6 cellular contexts compared by ENCODE assay signal in the genomic region with DNA sequence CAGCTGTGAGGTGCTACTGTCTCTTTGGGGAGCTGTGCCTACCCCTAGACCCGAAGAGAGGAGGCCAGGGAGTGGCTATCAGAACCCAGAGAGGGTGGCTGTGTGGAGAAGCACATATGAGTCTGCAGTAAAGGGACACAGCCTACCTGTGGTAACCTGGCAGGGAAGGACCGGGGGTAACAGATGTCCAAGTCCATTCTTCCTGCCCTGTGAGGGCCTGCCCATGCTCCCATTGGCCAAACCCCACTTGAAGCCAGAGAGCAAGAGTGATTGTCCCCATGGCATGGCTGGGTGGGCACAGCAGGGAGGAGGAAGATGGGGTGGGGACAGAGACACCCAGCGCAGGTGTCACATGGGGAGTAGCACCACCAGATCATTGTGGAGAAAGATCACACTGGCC.
"Had no signal": no experiment of that assay in that cellular context is flagged by ENCODE, and none has a peak within 500 bp of the region (broad histone marks: within the 10 kb centered on the region; RNA-seq: fewer than 3 reads in every experiment).

No MANE protein-coding gene starts in this region.

- H3K4me3 ChIP-seq: GM23248 had no signal

- H2AFZ ChIP-seq: GM23248 had no signal

- H3K27ac ChIP-seq: GM23248 had no signal

- DNase-seq: GM23248, GOT3, H9, HCEC 1CT, KBM-7 had no signal

- H3K27ac Mint-ChIP-seq: H9, IgD-negative memory B cell had no signal

- H3K9ac ChIP-seq: GM23248 had no signal

- H3K4me3 Mint-ChIP-seq: H9, IgD-negative memory B cell had no signal

- H3K36me3 Mint-ChIP-seq: IgD-negative memory B cell had no signal
